9 cellular contexts compared by ENCODE assay signal in genomic region chr17:59357929-59358328, GRCh38. TPM values are rescaled to one million over a fixed set of nuclear protein-coding genes. Genes with fewer than 3 reads are reported as not detected.
A peak's percentile ranks its signal among the peaks of the same experiment; 100 is the strongest.
DNase-seq lines count a peak whose midpoint lies in the region; ATAC-seq and TF ChIP-seq lines count a peak whose summit lies in the region.
"Had no signal": no experiment of that assay in that cellular context is flagged by ENCODE, and none has a peak within 500 bp of the region (broad histone marks: within the 10 kb centered on the region; RNA-seq: fewer than 3 reads in every experiment).

No MANE protein-coding gene starts in this region.

- H3K27ac ChIP-seq in angular gyrus (ENCODE audit: low read depth, low read length) (peak overlapping the region; percentile 59), mesodermal cell (ENCODE audit: low read depth, low read length, severe bottlenecking) (peak overlapping the region; percentile 71), vagina (peak overlapping the region; percentile 37), esophagus squamous epithelium (peak overlapping the region in 2 of 4 donors; percentile 58 to 66)
- H3K27ac ChIP-seq: C4-2B had no signal

- H3K4me3 ChIP-seq in mesodermal cell (ENCODE audit: extremely low read depth, insufficient read depth, low read length, poor library complexity, severe bottlenecking), result no peak overlapping the region
- no peak overlapping the region for H3K4me3 ChIP-seq in vagina
- H3K4me3 ChIP-seq in esophagus squamous epithelium, result no peak overlapping the region

- ATAC-seq in HG02571 (IDR thresholded peaks at IDR 0.05; ENCODE audit: unreplicated experiment), result no peak

- intact Hi-C loops in vagina (cut with DNase I) (no loop called here), esophagus squamous epithelium (cut with DNase I) (no loop called here)

- peaks cover 49% of the 10 kb centered on the region for H3K4me1 ChIP-seq in mesodermal cell (ENCODE audit: control insufficient read depth, insufficient read depth, low read length, poor library complexity, severe bottlenecking)
- H3K4me1 ChIP-seq in vagina, result peaks cover 56% of the 10 kb centered on the region
- peaks cover 10 to 88% (median 36%) of the 10 kb centered on the region in 3 donors for H3K4me1 ChIP-seq in esophagus squamous epithelium

- peak; percentile 35 for DNase-seq in stimulated activated CD4-positive, alpha-beta T cell treated with anti-CD3 and anti-CD28 coated beads, Interleukin-15, amount 100 ng/mL, for 24 hours
- DNase-seq in stimulated activated CD4-positive, alpha-beta T cell treated with anti-CD3 and anti-CD28 coated beads, Interleukin-4, amount 100 ng/mL, for 4 hours, result no peak
- DNase-seq in vagina (ENCODE audit: extremely low spot score in 2 of 2) (no peak), esophagus squamous epithelium (lab: John Stamatoyannopoulos, UW) (no peak), NCI-H526 treated with DMSO at 0.1 percent for 48 hours (lab: John Stamatoyannopoulos, UW) (no peak)

- H3K27me3 ChIP-seq in vagina (no peaks in the 10 kb centered on the region), esophagus squamous epithelium (no peaks in the 10 kb centered on the region)

- TF ChIP-seq POLR2A in vagina (IDR thresholded peaks at IDR 0.05), result no peak
- no peak for TF ChIP-seq POLR2A in esophagus squamous epithelium (IDR thresholded peaks at IDR 0.05)

- peaks cover 5% of the 10 kb centered on the region for H3K9me3 ChIP-seq in mesodermal cell (ENCODE audit: control insufficient read depth, low read length)
- H3K9me3 ChIP-seq in vagina, result no peaks in the 10 kb centered on the region
- no peaks in the 10 kb centered on the region for H3K9me3 ChIP-seq in esophagus squamous epithelium

- TF ChIP-seq CTCF in vagina (IDR thresholded peaks at IDR 0.05), result no peak
- TF ChIP-seq CTCF in esophagus squamous epithelium (IDR thresholded peaks at IDR 0.05), result no peak

- WGBS in mesodermal cell (ENCODE audit: insufficient coverage in 2 of 2), 2 experiments, result no CpG with 5 or more reads among the region's 1 CpG
- 88 to 100% methylated on average over 1 of the region's 1 CpG for WGBS in esophagus squamous epithelium, 2 donors

- peaks cover 59% of the 10 kb centered on the region for H3K36me3 ChIP-seq in mesodermal cell (ENCODE audit: control insufficient read depth, insufficient read depth, low read length)
- H3K36me3 ChIP-seq in vagina, result peaks cover 0 to 5% of the 10 kb centered on the region in 2 donors
- peaks cover 0 to 37% (median 0%) of the 10 kb centered on the region in 3 donors for H3K36me3 ChIP-seq in esophagus squamous epithelium

RNA-seq across cellular contexts. Expression of gene YPEL2, which starts 26.5 kb away (rescaled TPM):
- polyA plus RNA-seq in mesodermal cell (2013, experiment 1 of 2), result 22.0 TPM
- polyA plus RNA-seq in mesodermal cell (2013, experiment 2 of 2), result 19.1 TPM
- 16.7 TPM for total RNA-seq in vagina
- total RNA-seq in esophagus squamous epithelium, result 10 to 100 TPM in 2 of 4 donors, 1 to 10 TPM in 2; 5.5 to 18.3 (median 11.2) TPM
